1 cellular context compared by ENCODE assay signal in the genomic region with DNA sequence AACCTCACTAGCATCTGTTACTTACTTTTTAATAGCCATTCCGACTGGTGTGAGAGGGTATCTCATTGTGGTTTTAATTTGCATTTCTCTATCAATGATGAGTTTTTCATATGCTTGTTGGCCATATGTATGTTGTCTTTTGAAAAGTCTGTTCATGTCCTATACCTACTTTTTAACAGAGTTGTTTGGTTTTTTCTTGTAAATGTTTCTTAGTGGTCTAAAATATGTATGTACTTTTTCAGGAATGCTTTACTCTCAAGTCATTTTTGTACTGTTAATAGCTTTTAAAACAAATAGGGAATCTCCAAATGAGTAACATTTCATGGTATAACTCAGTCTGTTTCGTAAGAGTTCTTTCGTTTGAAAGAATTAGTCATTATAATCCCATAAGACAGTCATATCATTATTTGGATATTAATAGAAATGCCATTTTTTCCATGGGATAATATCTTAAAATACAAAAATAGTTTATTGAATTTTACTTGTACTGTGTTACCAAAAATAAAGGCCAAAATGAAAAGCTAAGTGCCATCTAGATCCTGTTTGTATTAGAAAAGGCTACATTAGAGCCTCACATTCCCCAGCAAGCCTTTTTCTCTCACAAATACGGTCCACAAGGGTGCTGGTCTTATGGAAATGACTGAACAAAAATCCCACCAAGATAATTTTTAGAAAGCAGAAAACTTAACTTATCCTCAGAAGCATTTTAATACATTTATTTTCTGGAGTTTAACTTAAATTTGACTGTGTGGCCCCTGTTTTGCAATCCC.
TF ChIP-seq lines count a peak whose summit lies in the region.

No MANE protein-coding gene starts in this region.

TF ChIP-seq in GM12878, 131 proteins besides CTCF, POLR2A, EP300 and RAD21 (continued from another document):
- TF ChIP-seq, protein P1, sequence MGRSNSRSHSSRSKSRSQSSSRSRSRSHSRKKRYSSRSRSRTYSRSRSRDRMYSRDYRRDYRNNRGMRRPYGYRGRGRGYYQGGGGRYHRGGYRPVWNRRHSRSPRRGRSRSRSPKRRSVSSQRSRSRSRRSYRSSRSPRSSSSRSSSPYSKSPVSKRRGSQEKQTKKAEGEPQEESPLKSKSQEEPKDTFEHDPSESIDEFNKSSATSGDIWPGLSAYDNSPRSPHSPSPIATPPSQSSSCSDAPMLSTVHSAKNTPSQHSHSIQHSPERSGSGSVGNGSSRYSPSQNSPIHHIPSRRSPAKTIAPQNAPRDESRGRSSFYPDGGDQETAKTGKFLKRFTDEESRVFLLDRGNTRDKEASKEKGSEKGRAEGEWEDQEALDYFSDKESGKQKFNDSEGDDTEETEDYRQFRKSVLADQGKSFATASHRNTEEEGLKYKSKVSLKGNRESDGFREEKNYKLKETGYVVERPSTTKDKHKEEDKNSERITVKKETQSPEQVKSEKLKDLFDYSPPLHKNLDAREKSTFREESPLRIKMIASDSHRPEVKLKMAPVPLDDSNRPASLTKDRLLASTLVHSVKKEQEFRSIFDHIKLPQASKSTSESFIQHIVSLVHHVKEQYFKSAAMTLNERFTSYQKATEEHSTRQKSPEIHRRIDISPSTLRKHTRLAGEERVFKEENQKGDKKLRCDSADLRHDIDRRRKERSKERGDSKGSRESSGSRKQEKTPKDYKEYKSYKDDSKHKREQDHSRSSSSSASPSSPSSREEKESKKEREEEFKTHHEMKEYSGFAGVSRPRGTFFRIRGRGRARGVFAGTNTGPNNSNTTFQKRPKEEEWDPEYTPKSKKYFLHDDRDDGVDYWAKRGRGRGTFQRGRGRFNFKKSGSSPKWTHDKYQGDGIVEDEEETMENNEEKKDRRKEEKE (IDR thresholded peaks at IDR 0.05): no peak
- TF ChIP-seq KLF5 (IDR thresholded peaks at IDR 0.05; ENCODE audit: partially characterized antibody) (no peak), CBX5 (IDR thresholded peaks at IDR 0.05; ENCODE audit: low read depth) (peak; percentile 84; the same call in 1 of the 2 replicates)
